In the genomic region with DNA sequence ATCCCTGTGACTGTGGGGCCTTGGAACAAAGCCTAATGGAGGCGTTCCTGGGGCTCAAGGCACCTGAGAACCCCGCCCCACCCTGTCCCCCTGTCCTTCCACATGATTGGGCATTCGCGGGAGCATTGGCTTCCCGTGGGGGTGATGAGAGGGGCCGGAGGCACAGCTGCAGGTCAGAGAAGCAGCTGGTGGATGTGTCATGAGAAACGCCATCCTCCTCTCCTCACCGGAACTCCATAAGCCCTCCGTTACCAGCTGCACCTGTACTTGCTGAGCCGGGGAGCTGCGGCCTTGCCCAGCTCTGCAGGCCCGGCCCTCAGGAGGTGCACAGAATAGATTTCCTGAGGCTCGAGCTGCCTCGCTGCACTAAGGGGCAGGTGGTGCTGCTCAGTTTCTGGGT, we compare ENCODE assay signal across 3 cellular contexts.
TF ChIP-seq lines count a peak whose summit lies in the region.

No MANE protein-coding gene starts in this region.

TF ChIP-seq in HEK293, 187 proteins besides CTCF, POLR2A, EP300 and RAD21:
- no peak for TF ChIP-seq ZNF114 (tag by site-specific recombination; IDR thresholded peaks at IDR 0.05)
- TF ChIP-seq ZNF521 (tag by site-specific recombination; IDR thresholded peaks at IDR 0.05): no peak
- TF ChIP-seq, protein P1, sequence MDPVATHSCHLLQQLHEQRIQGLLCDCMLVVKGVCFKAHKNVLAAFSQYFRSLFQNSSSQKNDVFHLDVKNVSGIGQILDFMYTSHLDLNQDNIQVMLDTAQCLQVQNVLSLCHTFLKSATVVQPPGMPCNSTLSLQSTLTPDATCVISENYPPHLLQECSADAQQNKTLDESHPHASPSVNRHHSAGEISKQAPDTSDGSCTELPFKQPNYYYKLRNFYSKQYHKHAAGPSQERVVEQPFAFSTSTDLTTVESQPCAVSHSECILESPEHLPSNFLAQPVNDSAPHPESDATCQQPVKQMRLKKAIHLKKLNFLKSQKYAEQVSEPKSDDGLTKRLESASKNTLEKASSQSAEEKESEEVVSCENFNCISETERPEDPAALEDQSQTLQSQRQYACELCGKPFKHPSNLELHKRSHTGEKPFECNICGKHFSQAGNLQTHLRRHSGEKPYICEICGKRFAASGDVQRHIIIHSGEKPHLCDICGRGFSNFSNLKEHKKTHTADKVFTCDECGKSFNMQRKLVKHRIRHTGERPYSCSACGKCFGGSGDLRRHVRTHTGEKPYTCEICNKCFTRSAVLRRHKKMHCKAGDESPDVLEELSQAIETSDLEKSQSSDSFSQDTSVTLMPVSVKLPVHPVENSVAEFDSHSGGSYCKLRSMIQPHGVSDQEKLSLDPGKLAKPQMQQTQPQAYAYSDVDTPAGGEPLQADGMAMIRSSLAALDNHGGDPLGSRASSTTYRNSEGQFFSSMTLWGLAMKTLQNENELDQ (tag by site-specific recombination; IDR thresholded peaks at IDR 0.05; ENCODE audit: low read depth): no peak

TF ChIP-seq in K562, 482 proteins besides CTCF, POLR2A, EP300 and RAD21:
- TF ChIP-seq, protein P2, sequence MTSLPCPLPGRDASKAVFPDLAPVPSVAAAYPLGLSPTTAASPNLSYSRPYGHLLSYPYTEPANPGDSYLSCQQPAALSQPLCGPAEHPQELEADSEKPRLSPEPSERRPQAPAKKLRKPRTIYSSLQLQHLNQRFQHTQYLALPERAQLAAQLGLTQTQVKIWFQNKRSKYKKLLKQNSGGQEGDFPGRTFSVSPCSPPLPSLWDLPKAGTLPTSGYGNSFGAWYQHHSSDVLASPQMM (CRISPR knock-in tag; IDR thresholded peaks at IDR 0.05): no peak
- peak; percentile 40; the same call in 1 of the 2 replicates for TF ChIP-seq POLR2G (IDR thresholded peaks at IDR 0.05; ENCODE audit: low read depth, low read length)

TF ChIP-seq in liver, 16 proteins besides CTCF, POLR2A, EP300 and RAD21:
- no peak for TF ChIP-seq HNF4A (conservative IDR thresholded peaks at IDR 0.05)
- no peak for TF ChIP-seq GABPA (IDR thresholded peaks at IDR 0.05 in 1 of 2, conservative IDR thresholded peaks at IDR 0.05 in 1 of 2)
- TF ChIP-seq, protein P3, sequence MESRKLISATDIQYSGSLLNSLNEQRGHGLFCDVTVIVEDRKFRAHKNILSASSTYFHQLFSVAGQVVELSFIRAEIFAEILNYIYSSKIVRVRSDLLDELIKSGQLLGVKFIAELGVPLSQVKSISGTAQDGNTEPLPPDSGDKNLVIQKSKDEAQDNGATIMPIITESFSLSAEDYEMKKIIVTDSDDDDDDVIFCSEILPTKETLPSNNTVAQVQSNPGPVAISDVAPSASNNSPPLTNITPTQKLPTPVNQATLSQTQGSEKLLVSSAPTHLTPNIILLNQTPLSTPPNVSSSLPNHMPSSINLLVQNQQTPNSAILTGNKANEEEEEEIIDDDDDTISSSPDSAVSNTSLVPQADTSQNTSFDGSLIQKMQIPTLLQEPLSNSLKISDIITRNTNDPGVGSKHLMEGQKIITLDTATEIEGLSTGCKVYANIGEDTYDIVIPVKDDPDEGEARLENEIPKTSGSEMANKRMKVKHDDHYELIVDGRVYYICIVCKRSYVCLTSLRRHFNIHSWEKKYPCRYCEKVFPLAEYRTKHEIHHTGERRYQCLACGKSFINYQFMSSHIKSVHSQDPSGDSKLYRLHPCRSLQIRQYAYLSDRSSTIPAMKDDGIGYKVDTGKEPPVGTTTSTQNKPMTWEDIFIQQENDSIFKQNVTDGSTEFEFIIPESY (IDR thresholded peaks at IDR 0.05): no peak
- TF ChIP-seq NR2F2 (IDR thresholded peaks at IDR 0.05): no peak
- TF ChIP-seq, protein P4, sequence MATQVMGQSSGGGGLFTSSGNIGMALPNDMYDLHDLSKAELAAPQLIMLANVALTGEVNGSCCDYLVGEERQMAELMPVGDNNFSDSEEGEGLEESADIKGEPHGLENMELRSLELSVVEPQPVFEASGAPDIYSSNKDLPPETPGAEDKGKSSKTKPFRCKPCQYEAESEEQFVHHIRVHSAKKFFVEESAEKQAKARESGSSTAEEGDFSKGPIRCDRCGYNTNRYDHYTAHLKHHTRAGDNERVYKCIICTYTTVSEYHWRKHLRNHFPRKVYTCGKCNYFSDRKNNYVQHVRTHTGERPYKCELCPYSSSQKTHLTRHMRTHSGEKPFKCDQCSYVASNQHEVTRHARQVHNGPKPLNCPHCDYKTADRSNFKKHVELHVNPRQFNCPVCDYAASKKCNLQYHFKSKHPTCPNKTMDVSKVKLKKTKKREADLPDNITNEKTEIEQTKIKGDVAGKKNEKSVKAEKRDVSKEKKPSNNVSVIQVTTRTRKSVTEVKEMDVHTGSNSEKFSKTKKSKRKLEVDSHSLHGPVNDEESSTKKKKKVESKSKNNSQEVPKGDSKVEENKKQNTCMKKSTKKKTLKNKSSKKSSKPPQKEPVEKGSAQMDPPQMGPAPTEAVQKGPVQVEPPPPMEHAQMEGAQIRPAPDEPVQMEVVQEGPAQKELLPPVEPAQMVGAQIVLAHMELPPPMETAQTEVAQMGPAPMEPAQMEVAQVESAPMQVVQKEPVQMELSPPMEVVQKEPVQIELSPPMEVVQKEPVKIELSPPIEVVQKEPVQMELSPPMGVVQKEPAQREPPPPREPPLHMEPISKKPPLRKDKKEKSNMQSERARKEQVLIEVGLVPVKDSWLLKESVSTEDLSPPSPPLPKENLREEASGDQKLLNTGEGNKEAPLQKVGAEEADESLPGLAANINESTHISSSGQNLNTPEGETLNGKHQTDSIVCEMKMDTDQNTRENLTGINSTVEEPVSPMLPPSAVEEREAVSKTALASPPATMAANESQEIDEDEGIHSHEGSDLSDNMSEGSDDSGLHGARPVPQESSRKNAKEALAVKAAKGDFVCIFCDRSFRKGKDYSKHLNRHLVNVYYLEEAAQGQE (IDR thresholded peaks at IDR 0.05): no peak
- TF ChIP-seq FOXA2 (IDR thresholded peaks at IDR 0.05): no peak
- TF ChIP-seq FOXA1 (IDR thresholded peaks at IDR 0.05): no peak
- TF ChIP-seq YY1 (IDR thresholded peaks at IDR 0.05): no peak
- TF ChIP-seq, protein P5, sequence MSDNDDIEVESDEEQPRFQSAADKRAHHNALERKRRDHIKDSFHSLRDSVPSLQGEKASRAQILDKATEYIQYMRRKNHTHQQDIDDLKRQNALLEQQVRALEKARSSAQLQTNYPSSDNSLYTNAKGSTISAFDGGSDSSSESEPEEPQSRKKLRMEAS (IDR thresholded peaks at IDR 0.05): no peak
- TF ChIP-seq, protein P6, sequence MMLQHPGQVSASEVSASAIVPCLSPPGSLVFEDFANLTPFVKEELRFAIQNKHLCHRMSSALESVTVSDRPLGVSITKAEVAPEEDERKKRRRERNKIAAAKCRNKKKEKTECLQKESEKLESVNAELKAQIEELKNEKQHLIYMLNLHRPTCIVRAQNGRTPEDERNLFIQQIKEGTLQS (IDR thresholded peaks at IDR 0.05): no peak
- no peak for TF ChIP-seq HNF4G (IDR thresholded peaks at IDR 0.05)
- TF ChIP-seq SP1 (IDR thresholded peaks at IDR 0.05): no peak
- TF ChIP-seq EGR1 (IDR thresholded peaks at IDR 0.05; ENCODE audit: low read depth in 2 of 2): no peak
